In the genomic region with DNA sequence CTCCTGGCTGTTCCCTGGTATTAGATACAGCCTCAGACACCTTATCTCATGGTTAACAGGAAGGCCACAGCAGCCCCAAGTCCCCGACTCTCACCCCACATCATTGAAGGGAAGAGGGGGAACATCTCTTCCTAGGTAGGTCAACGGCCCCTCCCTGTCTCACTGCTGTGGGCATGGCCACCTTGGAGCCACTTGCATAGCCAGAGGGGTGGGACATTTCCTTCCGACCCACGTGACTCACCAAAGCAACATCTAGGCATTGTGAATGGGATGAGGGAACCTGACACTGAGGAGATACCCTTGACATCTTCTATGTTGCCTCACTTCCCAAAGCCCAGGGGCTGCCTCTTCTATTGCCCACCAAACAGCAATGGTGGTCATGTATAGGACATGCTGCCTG, we compare ENCODE assay signal across 7 cellular contexts.
"Had no signal": no experiment of that assay in that cellular context is flagged by ENCODE, and none has a peak within 500 bp of the region (broad histone marks: within the 10 kb centered on the region; RNA-seq: fewer than 3 reads in every experiment).

No MANE protein-coding gene starts in this region.

- H3K27ac Mint-ChIP-seq: IgD-negative memory B cell had no signal

- FAIRE-seq: HepG2, HTR-8/SVneo, K562 had no signal

- H3K4me3 ChIP-seq: K562 had no signal

- H3K4me1 Mint-ChIP-seq: IgD-negative memory B cell had no signal

- DNase-seq: IMR-90, KBM-7, KG1 had no signal

- H3K4me3 Mint-ChIP-seq: IgD-negative memory B cell had no signal

- ATAC-seq: HepG2, K562 had no signal

- H3K36me3 Mint-ChIP-seq: IgD-negative memory B cell had no signal
